21 cellular contexts compared by ENCODE assay signal in the genomic region with DNA sequence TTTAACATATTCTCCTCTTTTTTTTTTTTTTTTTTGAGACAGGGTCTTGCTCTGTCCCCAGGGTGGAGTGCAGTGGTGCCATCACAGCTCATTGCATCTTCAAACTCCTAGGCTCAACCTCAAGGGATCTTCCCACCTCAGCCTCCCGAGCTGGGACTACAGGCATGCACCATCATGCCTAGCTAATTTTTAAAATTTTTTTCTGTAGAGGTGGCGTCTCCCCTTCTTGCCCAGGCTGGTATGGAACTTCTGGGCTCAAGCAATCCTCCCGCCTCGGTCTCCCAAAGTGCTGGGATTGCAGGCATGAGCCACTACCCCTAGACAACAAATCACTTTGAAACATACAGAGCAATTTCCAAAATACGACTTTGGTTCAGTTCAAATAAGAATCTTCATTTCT.
"Had no signal": no experiment of that assay in that cellular context is flagged by ENCODE, and none has a peak within 500 bp of the region (broad histone marks: within the 10 kb centered on the region; RNA-seq: fewer than 3 reads in every experiment).

No MANE protein-coding gene starts in this region.

- DNase-seq: KBM-7, MM.1S, NCI-H1092 treated with DMSO at 0.1 percent for 48 hours, NCI-H1436, NCI-H187, NCI-H2029, NCI-H2081 treated with DMSO at 0.1 percent for 48 hours, NCI-H2171, NCI-H226, NCI-H446, NCI-H510A, NCI-H524 treated with DMSO at 0.1 percent for 48 hours, NCI-H774, PC-3, SHP77 treated with DMSO at 0.1 percent for 48 hours, SJCRH30, T-helper 1 cell had no signal

- H3K4me1 ChIP-seq: SJCRH30 had no signal

- H3K36me3 ChIP-seq: SJCRH30 had no signal

- H3K27ac ChIP-seq: RWPE1, SJCRH30 had no signal

- H3K9me3 ChIP-seq: SJCRH30 had no signal

- H3K4me3 ChIP-seq: SJCRH30 had no signal

- H3K27me3 ChIP-seq: SJCRH30 had no signal

- ATAC-seq: Panc1, PC-3, Right ventricle myocardium inferior, SK-N-SH treated with all-trans-retinoic acid at 6 μM for 48 hours had no signal
